8 cellular contexts compared by ENCODE assay signal in the genomic region with DNA sequence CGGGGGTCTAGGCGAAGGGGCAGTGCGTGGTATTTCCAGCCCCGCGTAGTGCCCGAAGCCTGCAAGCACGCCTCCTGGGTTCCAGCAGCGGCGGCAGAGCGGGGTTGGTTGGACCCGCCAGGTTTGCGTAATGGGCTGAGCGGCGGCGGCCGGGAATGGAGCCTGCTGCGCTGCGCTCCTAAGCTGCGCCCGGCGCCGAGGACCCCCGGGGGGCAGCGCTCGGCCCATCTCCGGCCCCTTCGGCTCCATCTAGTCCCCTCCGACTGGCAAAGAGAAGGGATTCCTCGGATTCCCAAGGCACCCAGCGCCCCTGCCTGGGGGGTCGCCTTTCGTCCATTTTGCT. TPM values are rescaled to one million over a fixed set of nuclear protein-coding genes. Genes with fewer than 3 reads are reported as not detected.
DNase-seq lines count a peak whose midpoint lies in the region; ATAC-seq, FAIRE-seq and TF ChIP-seq lines count a peak whose summit lies in the region.
"Not testable (repeated sequence)": the region's sequence is repeated elsewhere in the genome, so short reads cannot be mapped to it uniquely, and the experiment has no call there.

No MANE protein-coding gene starts in this region.

- not testable (repeated sequence) for H3K27me3 ChIP-seq in BE2C; IMR-90 (ENCODE audit: control insufficient read depth, insufficient read depth, low read length); pancreas; stomach

- not testable (repeated sequence) for H2BK20ac ChIP-seq in IMR-90 (ENCODE audit: low read depth, low read length)

- H4K91ac ChIP-seq in IMR-90 (ENCODE audit: insufficient read depth, low read depth, low read length): not testable (repeated sequence)

- not testable (repeated sequence) for H3K9ac ChIP-seq in IMR-90 (ENCODE audit: low read depth, low read length)

- H2AK9ac ChIP-seq in IMR-90 (replicated peaks; ENCODE audit: low read depth, low read length, poor library complexity): not testable (repeated sequence)

- not testable (repeated sequence) for H2BK5ac ChIP-seq in IMR-90 (ENCODE audit: low read depth, low read length, poor library complexity, severe bottlenecking)

- in situ Hi-C loops in IMR-90 (cut with MboI; ENCODE audit: low sequenced_read_pairs): not testable (repeated sequence)

- TF ChIP-seq CTCF in BE2C (IDR thresholded peaks at IDR 0.05; ENCODE audit: low read depth, low read length); IMR-90 (conservative IDR thresholded peaks at IDR 0.05; ENCODE audit: low read depth, low read length); WTC11 (IDR thresholded peaks at IDR 0.05); epithelial cell of proximal tubule (conservative IDR thresholded peaks at IDR 0.05; ENCODE audit: low read depth, low read length); pancreas (IDR thresholded peaks at IDR 0.05); stomach (IDR thresholded peaks at IDR 0.05): not testable (repeated sequence)

- TF ChIP-seq POLR2A in IMR-90 (IDR thresholded peaks at IDR 0.05; ENCODE audit: low read depth, low read length); stomach (IDR thresholded peaks at IDR 0.05): not testable (repeated sequence)

- not testable (repeated sequence) for H3K4me3 ChIP-seq in BE2C (ENCODE audit: low read depth, low read length)
- H3K4me3 ChIP-seq in IMR-90 (ENCODE audit: insufficient read depth, low read depth, low read length): peak overlapping the region; percentile 46
- H3K4me3 ChIP-seq in epithelial cell of proximal tubule (ENCODE audit: low read depth, low read length): peak overlapping the region; percentile 52
- peak overlapping the region in 3 of 4 donors; percentile 43 to 44 (median 43) for H3K4me3 ChIP-seq in pancreas
- H3K4me3 ChIP-seq in stomach: peak overlapping the region; percentile 39 to 56 (median 43)

- POLR2A ChIA-PET in IMR-90 (lab: Charles Lee; ENCODE audit: unreplicated experiment); WTC11 (lab: Charles Lee): not testable (repeated sequence)

- not testable (repeated sequence) for H2AK5ac ChIP-seq in IMR-90 (ENCODE audit: low read depth, low read length)

- H3K4me1 Mint-ChIP-seq in WTC11; activated naive CD8-positive, alpha-beta T cell treated with anti-CD3 and anti-CD28 coated beads, Interleukin-2, amount 50 U/mL, for 24 hours: not testable (repeated sequence)

- not testable (repeated sequence) for H3K4me1 ChIP-seq in BE2C; IMR-90 (ENCODE audit: control insufficient read depth, insufficient read depth, low read length); pancreas; stomach

- H3K27me3 Mint-ChIP-seq in WTC11 (ENCODE audit: low read depth); activated naive CD8-positive, alpha-beta T cell treated with anti-CD3 and anti-CD28 coated beads, Interleukin-2, amount 50 U/mL, for 24 hours: not testable (repeated sequence)

- H3K79me1 ChIP-seq in IMR-90 (ENCODE audit: low read depth in 1 of 2, low read length in 2 of 2): not testable (repeated sequence)

- no CpG with 5 or more reads among the region's 32 CpGs for WGBS in IMR-90 (ENCODE audit: extremely low coverage in 2 of 2, insufficient read length in 1 of 2), 2 experiments
- 0% methylated on average over 25 of the region's 32 CpGs; no CpG with 5 or more reads in 1 of the 2 donors for WGBS in pancreas, 2 donors
- 0% methylated on average over 10 to 20 of the region's 32 CpGs; no CpG with 5 or more reads in 2 of the 5 donors for WGBS in stomach, 5 donors

- H3K36me3 ChIP-seq in BE2C; IMR-90 (ENCODE audit: control insufficient read depth, insufficient read depth, low read length); pancreas; stomach: not testable (repeated sequence)

- H3K36me3 Mint-ChIP-seq in WTC11; activated naive CD8-positive, alpha-beta T cell treated with anti-CD3 and anti-CD28 coated beads, Interleukin-2, amount 50 U/mL, for 24 hours (ENCODE audit: low read depth): not testable (repeated sequence)

- ATAC-seq in IMR-90 (ENCODE audit: low read depth); WTC11; activated naive CD8-positive, alpha-beta T cell treated with anti-CD3 and anti-CD28 coated beads, Interleukin-2, amount 50 U/mL, for 24 hours; left lobe of liver; pancreas: not testable (repeated sequence)

- CTCF ChIA-PET in IMR-90 (lab: Yijun Ruan, JAX); WTC11 (lab: Charles Lee): not testable (repeated sequence)

- not testable (repeated sequence) for H2AFZ ChIP-seq in IMR-90 (replicated peaks; ENCODE audit: low read length, poor library complexity)

- H2BK120ac ChIP-seq in IMR-90 (ENCODE audit: low read depth, low read length): not testable (repeated sequence)

- H4K5ac ChIP-seq in IMR-90 (ENCODE audit: low read depth, low read length): not testable (repeated sequence)

- peak overlapping the region; percentile 52; the same call in 1 of the 2 replicates for H3K4me3 Mint-ChIP-seq in WTC11
- H3K4me3 Mint-ChIP-seq in activated naive CD8-positive, alpha-beta T cell treated with anti-CD3 and anti-CD28 coated beads, Interleukin-2, amount 50 U/mL, for 24 hours: peak overlapping the region; percentile 46

- not testable (repeated sequence) for FAIRE-seq in pancreas (lab: Jason Lieb, UNC)

- H4K20me1 ChIP-seq in IMR-90 (ENCODE audit: insufficient read depth, low read length): not testable (repeated sequence)

- not testable (repeated sequence) for H3K56ac ChIP-seq in IMR-90 (ENCODE audit: extremely low read depth, insufficient read depth, low read length)

- DNase-seq in BE2C (peak; percentile 14), WTC11 (ENCODE audit: low spot score) (peak; percentile 38), left lobe of liver (ENCODE audit: low spot score) (peak; percentile 59), pancreas (peak in 5 of 6 donors; percentile 6 to 55 (median 40))
- not testable (repeated sequence) for DNase-seq in IMR-90; activated naive CD8-positive, alpha-beta T cell treated with anti-CD3 and anti-CD28 coated beads, Interleukin-2, amount 50 U/mL, for 24 hours; epithelial cell of proximal tubule (ENCODE audit: low read depth); stomach

- H3K9me3 ChIP-seq in BE2C; IMR-90 (ENCODE audit: control insufficient read depth, insufficient read depth, low read length); pancreas; stomach: not testable (repeated sequence)

- not testable (repeated sequence) for H3K4me2 ChIP-seq in IMR-90 (ENCODE audit: low read depth, low read length)

- H3K27ac ChIP-seq in IMR-90 (ENCODE audit: insufficient read depth, low read length): peak overlapping the region; percentile 54; the same call in 1 of the 2 replicates
- peak overlapping the region; percentile 77 to 79 (median 79) for H3K27ac ChIP-seq in pancreas
- peak overlapping the region; percentile 71 to 92 (median 80) for H3K27ac ChIP-seq in stomach

- not testable (repeated sequence) for H3K9me3 Mint-ChIP-seq in WTC11; activated naive CD8-positive, alpha-beta T cell treated with anti-CD3 and anti-CD28 coated beads, Interleukin-2, amount 50 U/mL, for 24 hours

- H3K9me1 ChIP-seq in IMR-90 (ENCODE audit: insufficient read depth, low read length): not testable (repeated sequence)

- not testable (repeated sequence) for H3K27ac Mint-ChIP-seq in WTC11; activated naive CD8-positive, alpha-beta T cell treated with anti-CD3 and anti-CD28 coated beads, Interleukin-2, amount 50 U/mL, for 24 hours

- H4K8ac ChIP-seq in IMR-90 (ENCODE audit: low read depth in 2 of 2, low read length in 2 of 2): not testable (repeated sequence)

- intact Hi-C loops in IMR-90 (cut with micrococcal nuclease); pancreas (cut with DNase I); stomach (cut with DNase I; ENCODE audit: low total_unique reads): not testable (repeated sequence)

- H3K18ac ChIP-seq in IMR-90 (ENCODE audit: low read depth, low read length): not testable (repeated sequence)

- dilution Hi-C loops in IMR-90 (cut with HindIII; ENCODE audit: low sequenced_read_pairs, unreplicated experiment): not testable (repeated sequence)

- not testable (repeated sequence) for H3K14ac ChIP-seq in IMR-90 (replicated peaks; ENCODE audit: low read depth, low read length)

- not testable (repeated sequence) for TF ChIP-seq EP300 in stomach (IDR thresholded peaks at IDR 0.05)

- H2BK15ac ChIP-seq in IMR-90 (ENCODE audit: low read depth, low read length): not testable (repeated sequence)

- BruUV-seq in IMR-90 (replicated peaks; lab: Mats Ljungman, UMichigan): not testable (repeated sequence)

- TF ChIP-seq RAD21 in IMR-90 (IDR thresholded peaks at IDR 0.05; ENCODE audit: low read length): not testable (repeated sequence)

- H3K23ac ChIP-seq in IMR-90 (ENCODE audit: low read depth, low read length): not testable (repeated sequence)

- H3K4ac ChIP-seq in IMR-90 (ENCODE audit: low read depth, low read length): not testable (repeated sequence)

RNA-seq across cellular contexts. Expression of a gene that starts 24.1 kb away (rescaled TPM):
- polyA plus RNA-seq in BE2C (2012; ENCODE audit: insufficient read depth, insufficient read length, low read depth): not detected
- not detected in 2 replicates for total RNA-seq in IMR-90 (2012; rRNA removed)
- polyA plus RNA-seq in IMR-90 (2012; rRNA removed): not detected in 2 replicates
- polyA plus RNA-seq in IMR-90 (2012; cell fraction: cytosol; rRNA removed): not detected in 2 replicates
- not detected in 2 replicates for polyA plus RNA-seq in IMR-90 (2012; cell fraction: nucleus; rRNA removed; ENCODE audit: low replicate concordance)
- total RNA-seq in WTC11 (2021): 0.42 to 0.78 TPM (median 0.46 TPM) in 3 replicates
- not detected in 2 replicates for total RNA-seq in epithelial cell of proximal tubule
- total RNA-seq in left lobe of liver: not detected
- 1 to 10 TPM in 1 of 6 donors, under 1 TPM in 2, not detected in 3; 0.35 to 1.1 (median 0.40) TPM for total RNA-seq in pancreas
- under 1 TPM in 1 of 2 donors, not detected in 1; 0.42 TPM for polyA plus RNA-seq in pancreas
- not detected for total RNA-seq in stomach
- under 1 TPM in 1 of 3 donors, not detected in 2; 0.43 TPM for polyA plus RNA-seq in stomach
